ENCODE assay signal across 2 cellular contexts in the genomic region with DNA sequence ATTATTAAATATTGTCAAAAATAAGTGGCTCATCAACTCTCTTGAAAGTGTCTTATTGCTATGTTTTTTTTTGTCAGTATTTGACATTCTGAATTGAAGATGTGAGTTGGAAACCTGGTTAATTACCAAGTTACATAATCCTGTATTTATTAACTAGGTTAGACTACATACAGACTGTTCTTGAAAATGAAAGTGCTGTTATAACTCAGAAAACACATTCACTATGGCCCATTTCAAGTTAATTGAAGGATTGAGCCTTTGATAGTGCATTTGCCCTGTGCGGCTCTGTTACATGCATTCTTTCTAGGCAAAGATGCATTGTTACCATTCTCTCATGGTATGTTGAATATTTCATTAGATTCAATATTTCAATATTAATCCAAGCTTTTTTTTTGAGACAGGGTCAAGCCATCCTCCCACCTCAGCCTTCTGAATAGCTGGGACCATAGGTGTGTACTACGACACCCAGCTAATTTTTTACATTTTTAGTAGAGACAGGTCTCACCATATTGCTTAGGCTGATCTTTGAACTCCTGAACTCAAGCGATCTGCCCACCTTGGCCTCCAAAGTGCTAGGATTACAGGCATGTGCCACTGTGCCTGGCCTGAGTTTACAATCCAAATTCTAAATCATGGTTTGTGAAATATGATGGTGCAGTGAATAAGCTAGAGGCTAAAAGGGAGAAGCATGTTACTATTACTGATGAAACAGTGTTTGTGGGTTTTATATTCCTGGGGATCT.
TF ChIP-seq lines count a peak whose summit lies in the region.

No MANE protein-coding gene starts in this region.

TF ChIP-seq in GM12878, 131 proteins besides CTCF, POLR2A, EP300 and RAD21:
- TF ChIP-seq PAX5 (IDR thresholded peaks at IDR 0.05; ENCODE audit: borderline replicate concordance, low read depth, low read length) = no peak
- TF ChIP-seq SMAD1 (IDR thresholded peaks at IDR 0.05; ENCODE audit: low read depth, partially characterized antibody) = no peak
- TF ChIP-seq, protein P1, sequence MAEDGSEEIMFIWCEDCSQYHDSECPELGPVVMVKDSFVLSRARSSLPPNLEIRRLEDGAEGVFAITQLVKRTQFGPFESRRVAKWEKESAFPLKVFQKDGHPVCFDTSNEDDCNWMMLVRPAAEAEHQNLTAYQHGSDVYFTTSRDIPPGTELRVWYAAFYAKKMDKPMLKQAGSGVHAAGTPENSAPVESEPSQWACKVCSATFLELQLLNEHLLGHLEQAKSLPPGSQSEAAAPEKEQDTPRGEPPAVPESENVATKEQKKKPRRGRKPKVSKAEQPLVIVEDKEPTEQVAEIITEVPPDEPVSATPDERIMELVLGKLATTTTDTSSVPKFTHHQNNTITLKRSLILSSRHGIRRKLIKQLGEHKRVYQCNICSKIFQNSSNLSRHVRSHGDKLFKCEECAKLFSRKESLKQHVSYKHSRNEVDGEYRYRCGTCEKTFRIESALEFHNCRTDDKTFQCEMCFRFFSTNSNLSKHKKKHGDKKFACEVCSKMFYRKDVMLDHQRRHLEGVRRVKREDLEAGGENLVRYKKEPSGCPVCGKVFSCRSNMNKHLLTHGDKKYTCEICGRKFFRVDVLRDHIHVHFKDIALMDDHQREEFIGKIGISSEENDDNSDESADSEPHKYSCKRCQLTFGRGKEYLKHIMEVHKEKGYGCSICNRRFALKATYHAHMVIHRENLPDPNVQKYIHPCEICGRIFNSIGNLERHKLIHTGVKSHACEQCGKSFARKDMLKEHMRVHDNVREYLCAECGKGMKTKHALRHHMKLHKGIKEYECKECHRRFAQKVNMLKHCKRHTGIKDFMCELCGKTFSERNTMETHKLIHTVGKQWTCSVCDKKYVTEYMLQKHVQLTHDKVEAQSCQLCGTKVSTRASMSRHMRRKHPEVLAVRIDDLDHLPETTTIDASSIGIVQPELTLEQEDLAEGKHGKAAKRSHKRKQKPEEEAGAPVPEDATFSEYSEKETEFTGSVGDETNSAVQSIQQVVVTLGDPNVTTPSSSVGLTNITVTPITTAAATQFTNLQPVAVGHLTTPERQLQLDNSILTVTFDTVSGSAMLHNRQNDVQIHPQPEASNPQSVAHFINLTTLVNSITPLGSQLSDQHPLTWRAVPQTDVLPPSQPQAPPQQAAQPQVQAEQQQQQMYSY (CRISPR knock-in tag; IDR thresholded peaks at IDR 0.05) = no peak
- TF ChIP-seq, protein P2, sequence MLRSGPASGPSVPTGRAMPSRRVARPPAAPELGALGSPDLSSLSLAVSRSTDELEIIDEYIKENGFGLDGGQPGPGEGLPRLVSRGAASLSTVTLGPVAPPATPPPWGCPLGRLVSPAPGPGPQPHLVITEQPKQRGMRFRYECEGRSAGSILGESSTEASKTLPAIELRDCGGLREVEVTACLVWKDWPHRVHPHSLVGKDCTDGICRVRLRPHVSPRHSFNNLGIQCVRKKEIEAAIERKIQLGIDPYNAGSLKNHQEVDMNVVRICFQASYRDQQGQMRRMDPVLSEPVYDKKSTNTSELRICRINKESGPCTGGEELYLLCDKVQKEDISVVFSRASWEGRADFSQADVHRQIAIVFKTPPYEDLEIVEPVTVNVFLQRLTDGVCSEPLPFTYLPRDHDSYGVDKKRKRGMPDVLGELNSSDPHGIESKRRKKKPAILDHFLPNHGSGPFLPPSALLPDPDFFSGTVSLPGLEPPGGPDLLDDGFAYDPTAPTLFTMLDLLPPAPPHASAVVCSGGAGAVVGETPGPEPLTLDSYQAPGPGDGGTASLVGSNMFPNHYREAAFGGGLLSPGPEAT (IDR thresholded peaks at IDR 0.05; ENCODE audit: low read depth) = no peak
- no peak for TF ChIP-seq FOXM1 (IDR thresholded peaks at IDR 0.05; ENCODE audit: low read depth, low read length)
- peak; percentile 70 for TF ChIP-seq ZNF24 (IDR thresholded peaks at IDR 0.05)
- no peak for TF ChIP-seq BCL11A (IDR thresholded peaks at IDR 0.05; ENCODE audit: low read depth, low read length)
- no peak for TF ChIP-seq NR2F1 (conservative IDR thresholded peaks at IDR 0.05)

TF ChIP-seq in HepG2, 621 proteins besides CTCF, POLR2A, EP300 and RAD21:
- TF ChIP-seq HNF4A (CRISPR knock-in tag; IDR thresholded peaks at IDR 0.05) (peak; percentile 79), FOXA3 (CRISPR knock-in tag; IDR thresholded peaks at IDR 0.05) (no peak), POLR2AphosphoS2 (IDR thresholded peaks at IDR 0.05; ENCODE audit: low read depth, low read length) (no peak), ZNF644 (CRISPR knock-in tag; IDR thresholded peaks at IDR 0.05; ENCODE audit: low read depth) (peak; percentile 90), FOXK1 (CRISPR knock-in tag; IDR thresholded peaks at IDR 0.05; ENCODE audit: borderline replicate concordance, low read depth) (no peak), ZNF7 (CRISPR knock-in tag; IDR thresholded peaks at IDR 0.05) (no peak), NCOA2 (CRISPR knock-in tag; IDR thresholded peaks at IDR 0.05) (no peak), NFYC (CRISPR knock-in tag; IDR thresholded peaks at IDR 0.05) (no peak)
- TF ChIP-seq, protein P3, sequence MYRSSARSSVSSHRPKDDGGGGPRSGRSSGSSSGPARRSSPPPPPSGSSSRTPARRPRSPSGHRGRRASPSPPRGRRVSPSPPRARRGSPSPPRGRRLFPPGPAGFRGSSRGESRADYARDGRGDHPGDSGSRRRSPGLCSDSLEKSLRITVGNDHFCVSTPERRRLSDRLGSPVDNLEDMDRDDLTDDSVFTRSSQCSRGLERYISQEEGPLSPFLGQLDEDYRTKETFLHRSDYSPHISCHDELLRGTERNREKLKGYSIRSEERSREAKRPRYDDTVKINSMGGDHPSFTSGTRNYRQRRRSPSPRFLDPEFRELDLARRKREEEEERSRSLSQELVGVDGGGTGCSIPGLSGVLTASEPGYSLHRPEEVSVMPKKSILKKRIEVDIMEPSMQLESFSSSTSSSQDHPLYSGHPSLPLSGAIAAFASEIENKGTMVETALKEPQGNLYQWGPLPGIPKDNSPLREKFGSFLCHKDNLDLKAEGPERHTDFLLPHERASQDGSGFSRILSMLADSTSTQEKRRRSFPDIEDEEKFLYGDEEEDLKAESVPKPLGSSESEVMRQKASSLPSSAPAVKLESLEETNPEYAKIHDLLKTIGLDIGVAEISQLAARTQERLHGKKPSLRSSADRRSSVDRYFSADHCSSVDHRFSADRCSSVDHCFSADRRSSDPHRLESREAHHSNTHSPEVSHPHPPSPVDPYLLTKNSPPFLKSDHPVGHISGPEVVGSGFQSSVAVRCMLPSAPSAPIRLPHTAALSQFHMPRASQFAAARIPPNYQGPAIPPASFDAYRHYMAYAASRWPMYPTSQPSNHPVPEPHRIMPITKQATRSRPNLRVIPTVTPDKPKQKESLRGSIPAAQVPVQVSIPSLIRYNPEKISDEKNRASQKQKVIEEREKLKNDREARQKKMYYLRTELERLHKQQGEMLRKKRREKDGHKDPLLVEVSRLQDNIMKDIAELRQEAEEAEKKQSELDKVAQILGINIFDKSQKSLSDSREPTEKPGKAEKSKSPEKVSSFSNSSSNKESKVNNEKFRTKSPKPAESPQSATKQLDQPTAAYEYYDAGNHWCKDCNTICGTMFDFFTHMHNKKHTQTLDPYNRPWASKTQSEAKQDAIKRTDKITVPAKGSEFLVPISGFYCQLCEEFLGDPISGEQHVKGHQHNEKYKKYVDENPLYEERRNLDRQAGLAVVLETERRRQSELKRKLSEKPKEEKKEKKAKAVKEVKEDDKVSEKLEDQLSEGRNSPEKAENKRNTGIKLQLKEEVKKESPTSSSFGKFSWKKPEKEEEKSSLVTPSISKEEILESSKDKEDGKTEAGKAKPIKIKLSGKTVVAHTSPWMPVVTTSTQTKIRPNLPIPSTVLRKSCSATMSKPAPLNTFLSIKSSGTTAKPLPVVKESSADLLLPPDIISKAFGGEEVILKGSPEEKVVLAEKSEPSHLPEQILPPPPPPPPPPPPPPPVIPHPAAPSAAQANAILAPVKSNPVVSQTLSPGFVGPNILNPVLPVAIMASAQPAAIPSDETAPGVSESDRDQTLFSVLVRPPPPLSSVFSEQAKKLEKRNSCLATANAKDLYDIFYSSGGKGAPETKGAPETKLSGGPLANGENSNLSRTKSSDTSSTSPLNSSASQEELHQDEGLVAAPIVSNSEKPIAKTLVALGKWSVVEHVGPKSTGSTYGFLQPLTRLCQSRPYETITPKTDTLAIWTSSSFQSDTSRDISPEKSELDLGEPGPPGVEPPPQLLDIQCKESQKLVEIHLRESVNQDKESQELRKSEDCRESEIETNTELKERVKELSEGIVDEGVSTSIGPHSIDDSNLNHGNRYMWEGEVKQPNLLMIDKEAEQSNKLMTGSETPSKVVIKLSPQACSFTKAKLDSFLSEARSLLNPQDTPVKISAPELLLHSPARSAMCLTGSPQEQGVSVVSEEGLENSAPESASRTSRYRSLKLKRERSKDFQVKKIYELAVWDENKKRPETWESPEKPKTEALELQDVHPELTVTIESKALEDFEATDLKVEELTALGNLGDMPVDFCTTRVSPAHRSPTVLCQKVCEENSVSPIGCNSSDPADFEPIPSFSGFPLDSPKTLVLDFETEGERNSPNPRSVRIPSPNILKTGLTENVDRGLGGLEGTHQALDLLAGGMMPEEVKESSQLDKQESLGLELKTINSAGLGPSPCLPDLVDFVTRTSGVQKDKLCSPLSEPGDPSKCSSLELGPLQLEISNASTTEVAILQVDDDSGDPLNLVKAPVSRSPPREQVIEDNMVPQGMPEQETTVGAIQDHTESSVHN (CRISPR knock-in tag; IDR thresholded peaks at IDR 0.05) = no peak
- TF ChIP-seq, protein P4, sequence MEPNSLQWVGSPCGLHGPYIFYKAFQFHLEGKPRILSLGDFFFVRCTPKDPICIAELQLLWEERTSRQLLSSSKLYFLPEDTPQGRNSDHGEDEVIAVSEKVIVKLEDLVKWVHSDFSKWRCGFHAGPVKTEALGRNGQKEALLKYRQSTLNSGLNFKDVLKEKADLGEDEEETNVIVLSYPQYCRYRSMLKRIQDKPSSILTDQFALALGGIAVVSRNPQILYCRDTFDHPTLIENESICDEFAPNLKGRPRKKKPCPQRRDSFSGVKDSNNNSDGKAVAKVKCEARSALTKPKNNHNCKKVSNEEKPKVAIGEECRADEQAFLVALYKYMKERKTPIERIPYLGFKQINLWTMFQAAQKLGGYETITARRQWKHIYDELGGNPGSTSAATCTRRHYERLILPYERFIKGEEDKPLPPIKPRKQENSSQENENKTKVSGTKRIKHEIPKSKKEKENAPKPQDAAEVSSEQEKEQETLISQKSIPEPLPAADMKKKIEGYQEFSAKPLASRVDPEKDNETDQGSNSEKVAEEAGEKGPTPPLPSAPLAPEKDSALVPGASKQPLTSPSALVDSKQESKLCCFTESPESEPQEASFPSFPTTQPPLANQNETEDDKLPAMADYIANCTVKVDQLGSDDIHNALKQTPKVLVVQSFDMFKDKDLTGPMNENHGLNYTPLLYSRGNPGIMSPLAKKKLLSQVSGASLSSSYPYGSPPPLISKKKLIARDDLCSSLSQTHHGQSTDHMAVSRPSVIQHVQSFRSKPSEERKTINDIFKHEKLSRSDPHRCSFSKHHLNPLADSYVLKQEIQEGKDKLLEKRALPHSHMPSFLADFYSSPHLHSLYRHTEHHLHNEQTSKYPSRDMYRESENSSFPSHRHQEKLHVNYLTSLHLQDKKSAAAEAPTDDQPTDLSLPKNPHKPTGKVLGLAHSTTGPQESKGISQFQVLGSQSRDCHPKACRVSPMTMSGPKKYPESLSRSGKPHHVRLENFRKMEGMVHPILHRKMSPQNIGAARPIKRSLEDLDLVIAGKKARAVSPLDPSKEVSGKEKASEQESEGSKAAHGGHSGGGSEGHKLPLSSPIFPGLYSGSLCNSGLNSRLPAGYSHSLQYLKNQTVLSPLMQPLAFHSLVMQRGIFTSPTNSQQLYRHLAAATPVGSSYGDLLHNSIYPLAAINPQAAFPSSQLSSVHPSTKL (CRISPR knock-in tag; IDR thresholded peaks at IDR 0.05) = peak; percentile 30; the same call in 1 of the 2 replicates
TF ChIP-seq in HepG2: peak in this region for 3.
